Comparison of ENCODE assay signal across 8 cellular contexts in the genomic region with DNA sequence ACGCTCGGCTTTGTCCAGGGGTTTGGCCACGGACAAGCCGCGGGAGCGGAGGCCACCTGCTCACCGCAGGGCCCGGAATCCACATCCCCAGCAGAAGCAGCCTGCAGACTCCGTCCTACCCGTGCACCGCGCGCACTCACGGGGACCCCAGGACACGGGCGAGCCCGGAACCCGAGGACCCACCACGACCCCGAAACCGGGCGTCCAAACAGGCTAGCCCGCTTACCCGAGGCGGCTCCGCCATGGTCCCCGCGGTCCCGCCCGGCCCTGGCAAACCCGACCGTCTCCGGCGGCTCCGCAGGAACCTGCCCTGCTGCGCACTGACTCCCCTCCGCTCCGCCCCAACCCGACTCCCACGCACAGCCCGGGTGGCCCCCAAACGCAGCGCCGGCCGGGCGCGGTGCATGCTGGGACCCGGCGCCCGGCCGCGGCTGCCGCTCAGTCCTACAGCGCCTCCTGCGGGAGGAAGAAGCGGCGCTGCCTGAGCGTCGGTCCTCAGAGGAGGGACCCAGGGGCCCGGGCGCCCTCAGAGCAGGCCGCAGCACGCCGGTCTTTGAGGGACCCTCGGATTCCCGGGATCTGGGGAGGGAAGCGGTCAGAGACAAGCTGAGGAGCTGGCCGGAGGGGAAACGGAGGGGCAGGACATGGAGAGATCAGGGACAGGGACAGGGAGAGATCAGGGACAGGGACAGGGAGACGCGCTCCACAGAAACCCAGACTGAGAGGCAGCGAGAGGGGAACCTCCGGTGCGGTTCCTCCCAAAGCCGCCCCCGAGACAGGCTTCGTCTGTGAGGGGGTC. TPM values are rescaled to one million over a fixed set of nuclear protein-coding genes. Genes with fewer than 3 reads are reported as not detected.
DNase-seq lines count a peak whose midpoint lies in the region; ATAC-seq and TF ChIP-seq lines count a peak whose summit lies in the region.

A gene with protein sequence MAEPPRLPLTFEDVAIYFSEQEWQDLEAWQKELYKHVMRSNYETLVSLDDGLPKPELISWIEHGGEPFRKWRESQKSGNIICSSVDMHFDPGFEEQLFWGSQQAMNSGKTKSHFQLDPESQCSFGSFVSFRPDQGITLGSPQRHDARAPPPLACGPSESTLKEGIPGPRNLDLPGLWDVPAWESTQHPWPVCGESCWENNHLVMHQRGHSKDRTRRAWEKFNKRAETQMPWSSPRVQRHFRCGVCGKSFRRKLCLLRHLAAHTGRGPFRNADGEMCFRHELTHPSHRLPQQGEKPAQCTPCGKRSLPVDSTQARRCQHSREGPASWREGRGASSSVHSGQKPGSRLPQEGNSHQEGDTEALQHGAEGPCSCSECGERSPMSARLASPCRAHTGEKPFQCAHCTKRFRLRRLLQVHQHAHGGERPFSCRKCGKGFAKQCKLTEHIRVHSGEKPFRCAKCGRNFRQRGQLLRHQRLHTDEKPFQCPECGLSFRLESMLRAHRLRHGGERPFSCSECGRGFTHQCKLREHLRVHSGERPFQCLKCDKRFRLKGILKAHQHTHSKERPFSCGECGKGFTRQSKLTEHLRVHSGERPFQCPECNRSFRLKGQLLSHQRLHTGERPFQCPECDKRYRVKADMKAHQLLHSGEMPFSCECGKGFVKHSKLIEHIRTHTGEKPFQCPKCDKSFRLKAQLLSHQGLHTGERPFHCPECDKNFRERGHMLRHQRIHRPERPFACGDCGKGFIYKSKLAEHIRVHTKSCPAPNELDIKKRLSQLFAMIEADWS (minus strand): TSS at position 322 of the 799 bp plus-strand sequence. CDS start 78 bp downstream, at position 244.

- CTCF ChIA-PET in PC-9 (lab: Charles Lee), result interaction anchor here (0.6 kb wide), 1 partner anchor 125 kb away, joined by 3 read pairs; no protein-coding TSS in a partner anchor
- CTCF ChIA-PET in naive thymus-derived CD4-positive, alpha-beta T cell (lab: Charles Lee), result interaction anchor here (0.9 to 1.0 kb wide), 3 partner anchors 37 to 84 kb away, joined by 3 to 5 read pairs (median 3); no protein-coding TSS in a partner anchor

- peak in 3 of 4 donors; percentile 56 to 88 (median 86) for TF ChIP-seq POLR2A in esophagus squamous epithelium (IDR thresholded peaks at IDR 0.05)

- no peaks in the 10 kb centered on the region for H3K9me2 ChIP-seq in PC-9 (ENCODE audit: insufficient read depth)

- peak within 1 kb of the TSS; percentile 93 to 100 (median 99) for H3K27ac Mint-ChIP-seq in naive thymus-derived CD4-positive, alpha-beta T cell
- H3K27ac Mint-ChIP-seq in stimulated activated memory B cell treated with anti-CD40 and anti-IgM and Interleukin-4, amounts not matched to agents 10 μg/mL and 1 μg/mL and 100 μg/mL, for 72 hours, result peak within 1 kb of the TSS; percentile 89

- H4K20me1 ChIP-seq in PC-9 (ENCODE audit: insufficient read depth), result no peaks in the 10 kb centered on the region

- intact Hi-C loops in PC-9 (cut with micrococcal nuclease; ENCODE audit: unreplicated experiment), result loop anchor here (1.0 to 5.0 kb wide), 7 partner anchors 26 to 194 kb away; a partner anchor contains a TSS
- intact Hi-C loops in esophagus squamous epithelium (cut with DNase I), result loop anchor here (5.0 kb wide), 1 partner anchor 83 kb away; no protein-coding TSS in a partner anchor
- intact Hi-C loops in naive thymus-derived CD4-positive, alpha-beta T cell (cut with micrococcal nuclease), result loop anchor here (1.0 to 10.0 kb wide), 20 partner anchors 25 to 586 kb away; a partner anchor contains a TSS

- TSS peak; percentile 39 for BruUV-seq in PC-9 (replicated peaks; lab: Mats Ljungman, UMichigan)

- peaks cover 5% of the 10 kb centered on the region for H3K36me3 Mint-ChIP-seq in activated T-cell treated with anti-CD3 and anti-CD28 coated beads, Interleukin-2, amount 50 U/mL, for 4 hours (ENCODE audit: insufficient read depth)
- peaks cover 0 to 16% (median 6%) of the 10 kb centered on the region in 5 donors for H3K36me3 Mint-ChIP-seq in naive thymus-derived CD4-positive, alpha-beta T cell
- H3K36me3 Mint-ChIP-seq in stimulated activated memory B cell treated with anti-CD40 and anti-IgM and Interleukin-4, amounts not matched to agents 10 μg/mL and 1 μg/mL and 100 μg/mL, for 72 hours, result no peaks in the 10 kb centered on the region

- H3K4me3 Mint-ChIP-seq in activated T-cell treated with anti-CD3 and anti-CD28 coated beads, Interleukin-2, amount 50 U/mL, for 4 hours, result peak within 1 kb of the TSS; percentile 98
- H3K4me3 Mint-ChIP-seq in naive thymus-derived CD4-positive, alpha-beta T cell, result peak within 1 kb of the TSS; percentile 91 to 100 (median 99)
- H3K4me3 Mint-ChIP-seq in stimulated activated memory B cell treated with anti-CD40 and anti-IgM and Interleukin-4, amounts not matched to agents 10 μg/mL and 1 μg/mL and 100 μg/mL, for 72 hours, result peak within 1 kb of the TSS; percentile 94

- H3K36me3 ChIP-seq in PC-9 (ENCODE audit: low read depth), result no peaks in the 10 kb centered on the region
- H3K36me3 ChIP-seq in esophagus squamous epithelium, result no peaks in the 10 kb centered on the region
- peaks cover 0 to 4% (median 0%) of the 10 kb centered on the region in 3 experiments for H3K36me3 ChIP-seq in naive thymus-derived CD4-positive, alpha-beta T cell (ENCODE audit: control insufficient read depth in 2 of 3, insufficient read depth in 3 of 3, low read length in 3 of 3)

- peaks cover 32% of the 10 kb centered on the region for H3K79me2 ChIP-seq in PC-9 (ENCODE audit: low read depth)

- TF ChIP-seq CTCF in PC-9 (conservative IDR thresholded peaks at IDR 0.05) (peak; percentile 92), esophagus squamous epithelium (IDR thresholded peaks at IDR 0.05) (peak; percentile 93 to 99 (median 96))

- peak; percentile 63 for DNase-seq in DMS79 treated with DMSO at 0.1 percent for 48 hours (lab: John Stamatoyannopoulos, UW)
- peak; percentile 84 for DNase-seq in Jurkat, Clone E6-1 (ENCODE audit: low read depth, low spot score)
- DNase-seq in PC-9, result peak; percentile 71 to 87
- peak; percentile 94 for DNase-seq in activated T-cell treated with anti-CD3 and anti-CD28 coated beads, Interleukin-2, amount 50 U/mL, for 4 hours
- peak; percentile 50 for DNase-seq in esophagus squamous epithelium (lab: John Stamatoyannopoulos, UW)
- peak; percentile 87 to 97 (median 92) for DNase-seq in naive thymus-derived CD4-positive, alpha-beta T cell

- H3K4me1 Mint-ChIP-seq in activated T-cell treated with anti-CD3 and anti-CD28 coated beads, Interleukin-2, amount 50 U/mL, for 4 hours (ENCODE audit: low read depth), result peaks cover 27% of the 10 kb centered on the region
- peaks cover 18 to 40% (median 35%) of the 10 kb centered on the region in 7 donors for H3K4me1 Mint-ChIP-seq in naive thymus-derived CD4-positive, alpha-beta T cell
- H3K4me1 Mint-ChIP-seq in stimulated activated memory B cell treated with anti-CD40 and anti-IgM and Interleukin-4, amounts not matched to agents 10 μg/mL and 1 μg/mL and 100 μg/mL, for 72 hours, result peaks cover 28% of the 10 kb centered on the region

- peaks cover 12% of the 10 kb centered on the region; the same call in 1 of the 2 replicates for H3F3A ChIP-seq in PC-9 (ENCODE audit: insufficient read depth, low read depth)

- H3K9me3 ChIP-seq in PC-9 (ENCODE audit: insufficient read depth, low read depth) (no peaks in the 10 kb centered on the region), esophagus squamous epithelium (no peaks in the 10 kb centered on the region)
- H3K9me3 ChIP-seq in naive thymus-derived CD4-positive, alpha-beta T cell (ENCODE audit: control insufficient read depth in 2 of 3, low read length in 3 of 3), result peaks cover 0 to 3% (median 0%) of the 10 kb centered on the region in 3 experiments

- peak; percentile 73 for ATAC-seq in GM21717 (IDR thresholded peaks at IDR 0.05; ENCODE audit: unreplicated experiment)
- peak; percentile 89 to 90 for ATAC-seq in activated T-cell treated with anti-CD3 and anti-CD28 coated beads, Interleukin-2, amount 50 U/mL, for 4 hours
- ATAC-seq in naive thymus-derived CD4-positive, alpha-beta T cell, result peak; percentile 95
- ATAC-seq in stimulated activated memory B cell treated with anti-CD40 and anti-IgM and Interleukin-4, amounts not matched to agents 10 μg/mL and 1 μg/mL and 100 μg/mL, for 72 hours, result peak; percentile 95

- H3K27me3 Mint-ChIP-seq in activated T-cell treated with anti-CD3 and anti-CD28 coated beads, Interleukin-2, amount 50 U/mL, for 4 hours (ENCODE audit: low read depth), result no peaks in the 10 kb centered on the region
- H3K27me3 Mint-ChIP-seq in naive thymus-derived CD4-positive, alpha-beta T cell, result no peaks in the 10 kb centered on the region
- no peaks in the 10 kb centered on the region for H3K27me3 Mint-ChIP-seq in stimulated activated memory B cell treated with anti-CD40 and anti-IgM and Interleukin-4, amounts not matched to agents 10 μg/mL and 1 μg/mL and 100 μg/mL, for 72 hours

- no peaks in the 10 kb centered on the region for H3K9me3 Mint-ChIP-seq in activated T-cell treated with anti-CD3 and anti-CD28 coated beads, Interleukin-2, amount 50 U/mL, for 4 hours
- peaks cover 0 to 4% (median 0%) of the 10 kb centered on the region in 11 donors for H3K9me3 Mint-ChIP-seq in naive thymus-derived CD4-positive, alpha-beta T cell
- no peaks in the 10 kb centered on the region for H3K9me3 Mint-ChIP-seq in stimulated activated memory B cell treated with anti-CD40 and anti-IgM and Interleukin-4, amounts not matched to agents 10 μg/mL and 1 μg/mL and 100 μg/mL, for 72 hours

- WGBS in esophagus squamous epithelium, 2 donors, result 0% methylated on average over 8 of the region's 77 CpGs; no CpG with 5 or more reads in 1 of the 2 donors

- H3K4me3 ChIP-seq in Jurkat, Clone E6-1 (ENCODE audit: low read length), result peak within 1 kb of the TSS; percentile 91
- H3K4me3 ChIP-seq in PC-9 (peak within 1 kb of the TSS; percentile 96), esophagus squamous epithelium (peak within 1 kb of the TSS; percentile 80 to 97 (median 92))
- peak within 1 kb of the TSS; percentile 93 for H3K4me3 ChIP-seq in naive thymus-derived CD4-positive, alpha-beta T cell (ENCODE audit: low read length)

- no peaks in the 10 kb centered on the region; the same call in 1 of the 2 replicates for H3K4me1 ChIP-seq in PC-9 (replicated peaks; ENCODE audit: insufficient read depth)
- H3K4me1 ChIP-seq in esophagus squamous epithelium, result peaks cover 8 to 21% (median 11%) of the 10 kb centered on the region in 3 donors
- peaks cover 8 to 9% of the 10 kb centered on the region in 2 donors for H3K4me1 ChIP-seq in naive thymus-derived CD4-positive, alpha-beta T cell (ENCODE audit: control insufficient read depth in 2 of 2, insufficient read depth in 2 of 2, low read length in 2 of 2)

- POLR2A ChIA-PET in PC-9 (lab: Charles Lee; ENCODE audit: unreplicated experiment), result no interaction called here
- POLR2A ChIA-PET in naive thymus-derived CD4-positive, alpha-beta T cell (lab: Charles Lee), result interaction anchor here (0.6 to 2.6 kb wide), 6 partner anchors 15 to 85 kb away, joined by 3 to 11 read pairs (median 4); a partner anchor contains a TSS

- peak within 1 kb of the TSS; percentile 99 for H2AFZ ChIP-seq in PC-9

- H3K4me2 ChIP-seq in PC-9, result peak within 1 kb of the TSS; percentile 79

- H3K27me3 ChIP-seq in PC-9 (ENCODE audit: insufficient read depth, low read depth) (no peaks in the 10 kb centered on the region), esophagus squamous epithelium (no peaks in the 10 kb centered on the region)
- no peaks in the 10 kb centered on the region for H3K27me3 ChIP-seq in naive thymus-derived CD4-positive, alpha-beta T cell (ENCODE audit: control insufficient read depth in 2 of 2, insufficient read depth in 2 of 2, low read length in 2 of 2)

- H3K27ac ChIP-seq in PC-9, result peak within 1 kb of the TSS; percentile 85
- peak within 1 kb of the TSS; percentile 96 to 98 (median 98) for H3K27ac ChIP-seq in esophagus squamous epithelium
- H3K27ac ChIP-seq in naive thymus-derived CD4-positive, alpha-beta T cell (ENCODE audit: low read depth, low read length), result peak within 1 kb of the TSS; percentile 85

RNA-seq across cellular contexts. Expression of the gene that starts here (rescaled TPM):
- 5.4 TPM for polyA plus RNA-seq in Jurkat, Clone E6-1 (2012; ENCODE audit: insufficient read depth, insufficient read length)
- 7.0 and 8.4 TPM in 2 replicates for total RNA-seq in PC-9 (2021)
- 1 to 10 TPM; 6.8 to 7.9 (median 7.3) TPM for total RNA-seq in activated T-cell treated with anti-CD3 and anti-CD28 coated beads, Interleukin-2, amount 50 U/mL, for 4 hours
- total RNA-seq in esophagus squamous epithelium, result 10 to 100 TPM in 1 of 4 donors, 1 to 10 TPM in 3; 3.5 to 11.4 (median 6.1) TPM
- total RNA-seq in naive thymus-derived CD4-positive, alpha-beta T cell, result 10 to 100 TPM in 3 of 5 experiments, 1 to 10 TPM in 2; 5.4 to 22.0 (median 10.0) TPM
- 10 to 100 TPM in 1 of 2 donors, 1 to 10 TPM in 1; 5.4 to 27.6 TPM for polyA plus RNA-seq in naive thymus-derived CD4-positive, alpha-beta T cell

Comparison
In these comparisons a context has a peak if more than half of its experiments do, and no peak if none do; other contexts are left out.
1. Peak in every context shown above with its lines: DNase-seq, ATAC-seq, H3K4me3 ChIP-seq and H3K27ac ChIP-seq.